ENCODE assay signal across 8 cellular contexts in the genomic region with DNA sequence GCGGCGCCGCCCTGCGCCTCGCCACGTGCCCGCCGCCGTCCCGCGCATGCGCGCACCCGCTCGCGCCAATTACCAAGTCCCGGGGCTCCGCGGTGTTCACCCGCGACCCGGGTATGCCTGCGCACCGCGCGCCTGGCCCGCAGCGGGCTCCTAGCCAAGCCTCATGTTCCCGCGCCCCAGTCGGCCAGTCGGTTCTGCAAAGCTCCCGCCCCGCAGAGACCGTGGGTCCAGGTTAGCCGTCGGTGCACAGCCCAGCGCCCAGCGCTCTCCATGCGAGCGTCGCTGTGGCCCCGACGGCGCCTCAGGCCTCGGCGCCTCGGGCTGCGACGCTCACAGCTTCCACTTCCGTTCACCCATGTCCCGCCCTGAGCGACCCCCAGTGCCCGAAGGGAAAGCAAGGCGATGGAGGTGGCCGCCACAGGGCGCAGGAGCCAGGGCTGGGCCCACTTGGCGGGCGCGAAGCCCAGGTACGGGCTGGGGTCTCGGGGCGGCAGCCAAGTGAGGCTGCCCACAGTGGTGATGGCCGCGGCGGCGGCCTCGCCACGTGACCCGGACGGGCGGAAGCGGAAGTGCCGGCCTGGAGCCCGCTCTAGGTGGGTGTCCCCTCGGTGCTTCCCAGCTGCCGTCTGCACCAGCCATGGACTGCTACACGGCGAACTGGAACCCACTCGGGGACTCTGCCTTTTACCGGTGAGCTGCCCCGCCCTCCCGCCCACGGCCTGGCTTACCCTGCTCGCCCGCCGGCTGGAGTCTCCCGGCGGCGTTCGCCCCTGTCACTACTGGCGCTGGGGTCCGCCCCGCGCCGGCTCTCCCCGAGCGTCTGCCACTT. TPM values are rescaled to one million over a fixed set of nuclear protein-coding genes. Genes with fewer than 3 reads are reported as not detected.
DNase-seq lines count a peak whose midpoint lies in the region; ATAC-seq and TF ChIP-seq lines count a peak whose summit lies in the region.

TSS of gene PCED1A (minus strand) at position 518 of the 829 bp plus-strand sequence. CDS start 743 bp downstream, outside the sequence.
TSS of gene VPS16 (plus strand) at position 608 of the 829 bp plus-strand sequence. CDS start at position 638, 30 bp downstream.

- H3K4me3 ChIP-seq in A673 (ENCODE audit: low read depth, low read length, poor library complexity, severe bottlenecking): peak within 1 kb of the TSS; percentile 70

- DNase-seq in A673 (ENCODE audit: low spot score) (peak; percentile 93), NCI-H226 (peak; percentile 54), activated B cell treated with CpG ODN at 0.5 μM for 24 hours (peak; percentile 96), caudate nucleus (lab: John Stamatoyannopoulos, UW) (peak; percentile 32 to 90 (median 80)), islet precursor cell (peak; percentile 92)
- peak; percentile 81 to 87 (median 83) for DNase-seq in stimulated activated CD4-positive, alpha-beta T cell treated with anti-CD3 and anti-CD28 coated beads, Interleukin-12 subunit alpha, Interleukin-12 subunit beta, amount 100 ng/mL, for 48 hours (ENCODE audit: low read depth in 2 of 3, low spot score in 1 of 3)

- intact Hi-C loops in A673 (cut with micrococcal nuclease; ENCODE audit: unreplicated experiment) (no loop called here), activated B cell treated with CpG ODN at 0.5 μM for 24 hours (cut with micrococcal nuclease) (loop anchor here (1.0 to 10.0 kb wide), 6 partner anchors 33 to 366 kb away; partner anchors contain the start of genes CPXM1, EBF4, NOP56 and PTPRA)

- H3K27ac ChIP-seq in A673 (ENCODE audit: low read depth, low read length, poor library complexity, severe bottlenecking) (peak within 1 kb of the TSS; percentile 94), caudate nucleus (ENCODE audit: low read depth, low read length) (peak within 1 kb of the TSS; percentile 73)

- CTCF ChIA-PET in A673 (lab: Charles Lee) (no interaction called here), activated B cell treated with CpG ODN at 0.5 μM for 24 hours (lab: Charles Lee) (no interaction called here)

- peaks cover 12% of the 10 kb centered on the region for H3K36me3 Mint-ChIP-seq in activated B cell treated with CpG ODN at 0.5 μM for 24 hours (ENCODE audit: low read depth)

- H3K4me3 Mint-ChIP-seq in activated B cell treated with CpG ODN at 0.5 μM for 24 hours: peak within 1 kb of the TSS; percentile 86

- peaks cover 15% of the 10 kb centered on the region for H3K4me1 ChIP-seq in A673 (ENCODE audit: insufficient read depth, low read length, poor library complexity, severe bottlenecking)

- peak within 1 kb of the TSS; percentile 82 for H3K27ac Mint-ChIP-seq in activated B cell treated with CpG ODN at 0.5 μM for 24 hours

- no peak for TF ChIP-seq CTCF in A673 (conservative IDR thresholded peaks at IDR 0.05; ENCODE audit: low read depth, low read length)
- no peak for TF ChIP-seq CTCF in activated B cell treated with CpG ODN at 0.5 μM for 24 hours (IDR thresholded peaks at IDR 0.05)

- peaks cover 28% of the 10 kb centered on the region for H3K4me1 Mint-ChIP-seq in activated B cell treated with CpG ODN at 0.5 μM for 24 hours

- no peaks in the 10 kb centered on the region for H3K9me3 Mint-ChIP-seq in activated B cell treated with CpG ODN at 0.5 μM for 24 hours

- H3K9me3 ChIP-seq in A673 (ENCODE audit: low read depth, low read length, poor library complexity, severe bottlenecking): no peaks in the 10 kb centered on the region

- no peaks in the 10 kb centered on the region for H3K27me3 Mint-ChIP-seq in activated B cell treated with CpG ODN at 0.5 μM for 24 hours

- H3K27me3 ChIP-seq in A673 (replicated peaks; ENCODE audit: insufficient read depth, low read depth, low read length, poor library complexity): no peaks in the 10 kb centered on the region

- peaks cover 8% of the 10 kb centered on the region for H3K36me3 ChIP-seq in A673 (ENCODE audit: insufficient read depth, low read length, poor library complexity, severe bottlenecking)

- ATAC-seq in GM18858 (IDR thresholded peaks at IDR 0.05; ENCODE audit: unreplicated experiment) (peak; percentile 91), HG03066 (IDR thresholded peaks at IDR 0.05; ENCODE audit: low read depth, unreplicated experiment) (peak; percentile 97), activated B cell treated with CpG ODN at 0.5 μM for 24 hours (ENCODE audit: low read depth) (peak; percentile 92)

- POLR2A ChIA-PET in A673 (lab: Charles Lee; ENCODE audit: low non-redundant PET) (no interaction called here), activated B cell treated with CpG ODN at 0.5 μM for 24 hours (lab: Charles Lee) (interaction anchor here (0.7 to 3.0 kb wide), 12 partner anchors 8 to 370 kb away, joined by 3 to 17 read pairs (median 4); partner anchors contain the start of genes NOP56, PTPRA and SNRPB)

- no TSS peak for BruUV-seq in A673 (replicated peaks; lab: Mats Ljungman, UMichigan)

RNA-seq across cellular contexts. Expression of gene PCED1A, which starts in this region (rescaled TPM):
- total RNA-seq in A673 (2021) (32.8 and 42.0 TPM in 2 replicates), activated B cell treated with CpG ODN at 0.5 μM for 24 hours (53.2 and 59.1 TPM in 2 replicates)

RNA-seq across cellular contexts. Expression of gene VPS16, which starts in this region (rescaled TPM):
- total RNA-seq in A673 (2021) (37.8 and 39.1 TPM in 2 replicates), activated B cell treated with CpG ODN at 0.5 μM for 24 hours (54.7 and 56.9 TPM in 2 replicates)

Comparison
In these comparisons a context has a peak if more than half of its experiments do, and no peak if none do; other contexts are left out.
1. Peak in every context shown above with its lines: DNase-seq, ATAC-seq, H3K4me3 ChIP-seq and H3K27ac ChIP-seq.